8 cellular contexts compared by ENCODE assay signal in the genomic region with DNA sequence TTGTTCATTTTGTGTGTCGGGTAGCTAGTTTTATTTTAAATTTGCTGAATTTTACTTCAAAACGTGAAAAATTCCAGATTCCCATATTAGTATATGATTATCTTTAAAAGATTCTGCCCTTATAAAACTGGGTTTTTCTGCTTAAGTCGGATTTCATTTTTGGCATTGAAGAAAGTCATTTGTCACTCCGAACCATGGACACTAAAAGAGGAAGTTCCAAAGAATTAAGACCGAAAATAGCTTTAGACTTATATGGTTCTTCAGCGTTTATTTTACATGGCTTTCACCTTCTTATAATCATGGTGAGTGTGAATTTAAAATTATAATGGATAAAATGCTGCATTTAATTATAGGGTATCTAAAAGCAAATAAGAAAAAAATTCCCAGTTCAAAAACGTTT. TPM values are rescaled to one million over a fixed set of nuclear protein-coding genes. Genes with fewer than 3 reads are reported as not detected.
A peak's percentile ranks its signal among the peaks of the same experiment; 100 is the strongest.
DNase-seq lines count a peak whose midpoint lies in the region; ATAC-seq, FAIRE-seq and TF ChIP-seq lines count a peak whose summit lies in the region.

No MANE protein-coding gene starts in this region.

- CTCF ChIA-PET in AG04449 (lab: Yijun Ruan, JAX) (interaction anchor here (1.9 to 3.4 kb wide), 3 partner anchors 12 to 891 kb away, joined by 6 to 13 read pairs (median 7); no protein-coding TSS in a partner anchor), GM12878 (lab: Yijun Ruan, JAX) (interaction anchor here (1.0 to 1.5 kb wide), 4 partner anchors 9 to 1290 kb away, joined by 3 to 4 read pairs (median 4); no protein-coding TSS in a partner anchor)

- peak overlapping the region; percentile 95 for H3K4me3 ChIP-seq in AG04449 (ENCODE audit: low read depth, low read length)
- H3K4me3 ChIP-seq in HUES6 (ENCODE audit: low read depth, low read length): peak overlapping the region; percentile 87
- peak overlapping the region; percentile 77 for H3K4me3 ChIP-seq in GM12878

- no peak for FAIRE-seq in GM12878 (lab: Jason Lieb, UNC)

- TF ChIP-seq RAD21 in GM12878 (IDR thresholded peaks at IDR 0.05; ENCODE audit: insufficient read depth, low read depth, low read length): no peak

- H3K4me1 ChIP-seq in HUES6 (ENCODE audit: control insufficient read depth, insufficient read depth, low read length) (peaks cover 6% of the 10 kb centered on the region), GM12878 (ENCODE audit: control insufficient read depth, insufficient read depth, low read length) (no peaks in the 10 kb centered on the region; the same call in 1 of the 2 replicates)

- POLR2A ChIA-PET in AG04449 (lab: Yijun Ruan, JAX) (interaction anchor here (1.7 kb wide), 1 partner anchor 11 kb away, joined by 5 read pairs; no protein-coding TSS in a partner anchor), GM12878 (lab: Charles Lee) (interaction anchor here (0.7 to 4.6 kb wide), 7 partner anchors 13 to 475 kb away, joined by 3 to 27 read pairs (median 3); partner anchors contain the start of genes CGGBP1 and ZNF654)

- H2AFZ ChIP-seq in GM12878 (ENCODE audit: control insufficient read depth, low read depth, low read length): no peak overlapping the region

- H3K27ac ChIP-seq in HUES6 (ENCODE audit: low read depth, low read length): peak overlapping the region; percentile 58; the same call in 1 of the 2 replicates
- peak overlapping the region; percentile 96 for H3K27ac ChIP-seq in GM12878 (ENCODE audit: control insufficient read depth, insufficient read depth)

- H3K36me3 ChIP-seq in HUES6 (ENCODE audit: control insufficient read depth, insufficient read depth, low read length): peaks cover 23% of the 10 kb centered on the region
- H3K36me3 ChIP-seq in GM12878 (ENCODE audit: control insufficient read depth in 2 of 2, insufficient read depth in 2 of 2, low read length in 1 of 2): no peaks in the 10 kb centered on the region

- H3K79me2 ChIP-seq in GM12878 (ENCODE audit: control insufficient read depth, insufficient read depth, low read length): peaks cover 57% of the 10 kb centered on the region

- in situ Hi-C loops in GM12878 (cut with MboI): no loop called here

- ATAC-seq in GM12878: no peak

- no peaks in the 10 kb centered on the region for H4K20me1 ChIP-seq in GM12878 (ENCODE audit: control insufficient read depth, insufficient read depth)

- 2% methylated on average over 7 of the region's 7 CpGs for WGBS in GM12878 (ENCODE audit: insufficient coverage, insufficient replicate concordance, low lambda C conversion rate, missing lambda C conversion rate)

- intact Hi-C loops in GM12878 (cut with micrococcal nuclease; ENCODE audit: unreplicated experiment): loop anchor here (2.0 kb wide), 1 partner anchor 92 kb away; the partner anchor contains the start of genes CGGBP1 and ZNF654

- no peak for TF ChIP-seq POLR2A in GM12878 (IDR thresholded peaks at IDR 0.05; ENCODE audit: low read depth, low read length)

- H3K4me2 ChIP-seq in GM12878 (ENCODE audit: control insufficient read depth, insufficient read depth): 0 out of 2 replicates have a peak overlapping the region, but pooled peaks have one; percentile 20

- H3K27me3 ChIP-seq in HUES6 (ENCODE audit: control insufficient read depth, insufficient read depth, low read length) (no peaks in the 10 kb centered on the region), GM12878 (replicated peaks in 1 of 2; ENCODE audit: control insufficient read depth in 2 of 2, insufficient read depth in 2 of 2, low read length in 1 of 2) (no peaks in the 10 kb centered on the region)

- no peak for TF ChIP-seq EP300 in GM12878 (IDR thresholded peaks at IDR 0.05; ENCODE audit: borderline replicate concordance in 1 of 2, control insufficient read depth in 1 of 2, low read depth in 2 of 2, low read length in 2 of 2)

- DNase-seq in AG04449 (ENCODE audit: low read depth, low spot score) (no peak), GM12878 (ENCODE audit: low read depth, low spot score) (no peak), medulla oblongata (ENCODE audit: extremely low spot score) (peak; percentile 51), NCI-H2029 treated with DMSO at 0.1 percent for 48 hours (lab: John Stamatoyannopoulos, UW) (no peak), HT-29 (ENCODE audit: low spot score) (no peak), NCI-H446 (lab: John Stamatoyannopoulos, UW) (no peak), NCI-H82 treated with DMSO at 0.1 percent for 48 hours (lab: John Stamatoyannopoulos, UW; ENCODE audit: unreplicated experiment) (no peak)

- RAD21 ChIA-PET in GM12878 (lab: Charles Lee; ENCODE audit: unreplicated experiment): interaction anchor here (1.1 kb wide), 2 partner anchors 92 to 119 kb away, joined by 3 to 5 read pairs; partner anchors contain the start of genes CGGBP1 and ZNF654

- H3K9ac ChIP-seq in HUES6 (ENCODE audit: low read length) (peak overlapping the region; percentile 60), GM12878 (ENCODE audit: control insufficient read depth, insufficient read depth, low read length) (peak overlapping the region; percentile 92)

- no peak for TF ChIP-seq CTCF in AG04449 (IDR thresholded peaks at IDR 0.05; ENCODE audit: insufficient read depth, low read length, missing control alignments)
- no peak for TF ChIP-seq CTCF in GM12878 (IDR thresholded peaks at IDR 0.05 in 2 of 3, conservative IDR thresholded peaks at IDR 0.05 in 1 of 3; ENCODE audit: control insufficient read depth in 2 of 3, extremely low read depth in 1 of 3, insufficient read depth in 1 of 3, low read depth in 3 of 3, low read length in 3 of 3)

- SMC1A ChIA-PET in GM12878 (lab: Charles Lee; ENCODE audit: uncharacterized antibody, unreplicated experiment): interaction anchor here (0.6 to 2.6 kb wide), 8 partner anchors 9 to 142 kb away, joined by 3 to 12 read pairs (median 4); partner anchors contain the start of genes CGGBP1 and ZNF654

- BruUV-seq in GM12878 (replicated peaks; lab: Mats Ljungman, UMichigan): no TSS peak

- H3K9me3 ChIP-seq in HUES6 (ENCODE audit: control insufficient read depth, insufficient read depth, low read depth, low read length) (no peaks in the 10 kb centered on the region), GM12878 (replicated peaks; ENCODE audit: control insufficient read depth, insufficient read depth, low read length) (no peaks in the 10 kb centered on the region)

TF ChIP-seq in GM12878, 131 proteins besides CTCF, POLR2A, EP300 and RAD21:
- TF ChIP-seq SPI1 (IDR thresholded peaks at IDR 0.05; ENCODE audit: borderline replicate concordance, insufficient read depth, low read depth, low read length) (peak; percentile 45; the same call in 1 of the 2 replicates), SKIL (IDR thresholded peaks at IDR 0.05; ENCODE audit: low read depth, poor library complexity, severe bottlenecking) (peak; percentile 7), MEF2B (IDR thresholded peaks at IDR 0.05; ENCODE audit: partially characterized antibody, poor library complexity, severe bottlenecking) (peak; percentile 15), PKNOX1 (IDR thresholded peaks at IDR 0.05) (peak; percentile 13; the same call in 1 of the 2 replicates), JUND (IDR thresholded peaks at IDR 0.05; ENCODE audit: low read depth, low read length) (no peak), CBFB (IDR thresholded peaks at IDR 0.05; ENCODE audit: low read depth) (no peak), TCF7 (IDR thresholded peaks at IDR 0.05; ENCODE audit: borderline replicate concordance) (0 out of 2 replicates have a peak, but pooled peaks have one; percentile 3), CREB1 (IDR thresholded peaks at IDR 0.05; ENCODE audit: low read depth) (no peak)

RNA-seq across cellular contexts. Expression of gene C3orf38, which starts 1.0 kb away (rescaled TPM):
- 70.7 and 75.0 TPM in 2 replicates for total RNA-seq in GM12878 (2013; cell fraction: nucleolus; rRNA removed)
- 31.5 and 40.0 TPM in 2 replicates for total RNA-seq in GM12878 (2014; rRNA removed)
- 47.9 and 48.6 TPM in 2 replicates for total RNA-seq in GM12878 (2014; rRNA removed; fragmentation: Illumina TruSeq; extraction: Trizol)
- total RNA-seq in GM12878 (2021): 28.3 and 29.7 TPM in 2 replicates
- polyA plus RNA-seq in GM12878 (2011; ENCODE audit: low read depth): 11.1 TPM
- polyA plus RNA-seq in GM12878 (2011; rRNA removed): 31.4 and 52.9 TPM in 2 replicates
- 14.9 and 15.0 TPM in 2 replicates for polyA plus RNA-seq in GM12878 (2011; cell fraction: cytosol; rRNA removed)
- 10.8 and 12.2 TPM in 2 replicates for polyA plus RNA-seq in GM12878 (2011; cell fraction: nucleus; rRNA removed)
- 16.9 and 22.7 TPM in 2 replicates for polyA plus RNA-seq in GM12878 (2012)
- polyA plus RNA-seq in GM12878 (2014; fragmentation: Illumina TruSeq; extraction: Trizol): 39.9 and 47.3 TPM in 2 replicates
- 10 to 100 TPM; 29.1 to 37.7 TPM for polyA plus RNA-seq in GM12878 (2014; fragmentation: Nextera tagmentation; extraction: Ambion mirVana)
- 20.9 and 23.0 TPM in 2 replicates for polyA plus RNA-seq in GM12878 (2014; rRNA removed)
- polyA plus RNA-seq in GM12878 (2016; fragmentation: Nextera tagmentation; extraction: Ambion mirVana): 10 to 100 TPM; 28.5 to 33.8 TPM
- 35.7 and 42.2 TPM in 2 replicates for polyA minus RNA-seq in GM12878 (2011; rRNA and poly(A)+ RNA removed)
- 18.3 and 19.3 TPM in 2 replicates for polyA minus RNA-seq in GM12878 (2011; cell fraction: cytosol; rRNA and poly(A)+ RNA removed)
- 19.7 and 25.4 TPM in 2 replicates for polyA minus RNA-seq in GM12878 (2011; cell fraction: nucleus; rRNA and poly(A)+ RNA removed)
- 3.1 and 3.3 TPM in 2 replicates for total RNA-seq in HT-29 (2014; rRNA removed; shearing (Covaris generic))
